ENCODE assay signal across 10 cellular contexts in genomic region chr13:97295279-97296182, GRCh38.
DNase-seq lines count a peak whose midpoint lies in the region; ATAC-seq and TF ChIP-seq lines count a peak whose summit lies in the region.
"Had no signal": no experiment of that assay in that cellular context is flagged by ENCODE, and none has a peak within 500 bp of the region (broad histone marks: within the 10 kb centered on the region; RNA-seq: fewer than 3 reads in every experiment).

No MANE protein-coding gene starts in this region.

- H3K4me3 Mint-ChIP-seq in brain: peak overlapping the region in 2 of 5 experiments; percentile 6 to 56
- H3K4me3 Mint-ChIP-seq in activated naive CD4-positive, alpha-beta T cell treated with anti-CD3 and anti-CD28 coated beads for 36 hours: no peak overlapping the region

- peaks cover 15% of the 10 kb centered on the region for H3K36me3 Mint-ChIP-seq in brain
- H3K36me3 Mint-ChIP-seq in activated naive CD4-positive, alpha-beta T cell treated with anti-CD3 and anti-CD28 coated beads for 36 hours (ENCODE audit: low read depth): peaks cover 5% of the 10 kb centered on the region

- H3K27me3 ChIP-seq in hepatocyte (no peaks in the 10 kb centered on the region), suprapubic skin (no peaks in the 10 kb centered on the region)

- H3K36me3 ChIP-seq in hepatocyte (replicated peaks; ENCODE audit: insufficient read depth, low read depth) (no peaks in the 10 kb centered on the region), suprapubic skin (no peaks in the 10 kb centered on the region)

- H3K27me3 Mint-ChIP-seq in brain: no peaks in the 10 kb centered on the region
- no peaks in the 10 kb centered on the region for H3K27me3 Mint-ChIP-seq in activated naive CD4-positive, alpha-beta T cell treated with anti-CD3 and anti-CD28 coated beads for 36 hours (ENCODE audit: low read depth)
- H3K27me3 Mint-ChIP-seq: progenitor cell of endocrine pancreas had no signal

- H3K4me1 ChIP-seq in hepatocyte (ENCODE audit: insufficient read depth) (peaks cover 18% of the 10 kb centered on the region), suprapubic skin (peaks cover 34% of the 10 kb centered on the region)

- TF ChIP-seq POLR2A in suprapubic skin (IDR thresholded peaks at IDR 0.05): no peak

- no peak overlapping the region for H3K4me2 ChIP-seq in hepatocyte

- TF ChIP-seq EP300 in suprapubic skin (IDR thresholded peaks at IDR 0.05): no peak

- peak; percentile 32 for DNase-seq in NCI-H82 (lab: John Stamatoyannopoulos, UW)
- no peak for DNase-seq in NCI-H82 treated with DMSO at 0.1 percent for 48 hours (lab: John Stamatoyannopoulos, UW; ENCODE audit: unreplicated experiment)
- DNase-seq in hepatocyte (ENCODE audit: low spot score): no peak
- no peak for DNase-seq in suprapubic skin (ENCODE audit: low spot score in 2 of 2)
- DNase-seq in NAMALWA (ENCODE audit: low spot score): no peak
- DNase-seq in activated naive CD4-positive, alpha-beta T cell treated with anti-CD3 and anti-CD28 coated beads for 36 hours: no peak
- DNase-seq: activated CD4-positive, alpha-beta T cell treated with anti-CD3 and anti-CD28 coated beads for 48 hours had no signal

- no peak overlapping the region for H3K4me3 ChIP-seq in hepatocyte
- no peak overlapping the region for H3K4me3 ChIP-seq in suprapubic skin

- CTCF ChIA-PET in activated naive CD4-positive, alpha-beta T cell treated with anti-CD3 and anti-CD28 coated beads for 36 hours (lab: Charles Lee): interaction anchor here (0.7 to 3.2 kb wide), 2 partner anchors 73 to 185 kb away, joined by 3 to 10 read pairs; partner anchors contain the start of gene MBNL2

- peak overlapping the region in 3 of 5 experiments; percentile 70 to 79 (median 72) for H3K27ac Mint-ChIP-seq in brain
- H3K27ac Mint-ChIP-seq in activated naive CD4-positive, alpha-beta T cell treated with anti-CD3 and anti-CD28 coated beads for 36 hours: no peak overlapping the region

- WGBS in hepatocyte (ENCODE audit: low lambda C conversion rate, missing lambda C conversion rate): 67% methylated on average over 5 of the region's 5 CpGs
- 27% methylated on average over 5 of the region's 5 CpGs for WGBS in suprapubic skin

- peaks cover 49% of the 10 kb centered on the region for H3K4me1 Mint-ChIP-seq in brain
- peaks cover 31% of the 10 kb centered on the region for H3K4me1 Mint-ChIP-seq in activated naive CD4-positive, alpha-beta T cell treated with anti-CD3 and anti-CD28 coated beads for 36 hours (ENCODE audit: low read depth)

- H3K9me3 ChIP-seq in hepatocyte (ENCODE audit: low read depth) (no peaks in the 10 kb centered on the region), suprapubic skin (no peaks in the 10 kb centered on the region)

- TF ChIP-seq CTCF in brain (conservative IDR thresholded peaks at IDR 0.05): no peak
- TF ChIP-seq CTCF in hepatocyte (IDR thresholded peaks at IDR 0.05; ENCODE audit: poor library complexity): no peak
- no peak for TF ChIP-seq CTCF in suprapubic skin (IDR thresholded peaks at IDR 0.05)

- H3K27ac ChIP-seq in hepatocyte (peak overlapping the region; percentile 45), suprapubic skin (peak overlapping the region; percentile 26)

- H3K79me2 ChIP-seq in hepatocyte: peaks cover 90% of the 10 kb centered on the region

- no peak for ATAC-seq in HG02938 (IDR thresholded peaks at IDR 0.05; ENCODE audit: unreplicated experiment)

- H3K9me2 ChIP-seq in hepatocyte (replicated peaks; ENCODE audit: insufficient read depth): no peaks in the 10 kb centered on the region

- no peak overlapping the region for H2AFZ ChIP-seq in hepatocyte

- H4K20me1 ChIP-seq in hepatocyte (ENCODE audit: insufficient read depth, poor library complexity, severe bottlenecking): peaks cover 22% of the 10 kb centered on the region

- intact Hi-C loops in activated naive CD4-positive, alpha-beta T cell treated with anti-CD3 and anti-CD28 coated beads for 36 hours (cut with micrococcal nuclease): no loop called here

- H3K9me3 Mint-ChIP-seq in brain: peaks cover 0 to 7% (median 4%) of the 10 kb centered on the region in 5 experiments
- H3K9me3 Mint-ChIP-seq in activated naive CD4-positive, alpha-beta T cell treated with anti-CD3 and anti-CD28 coated beads for 36 hours: no peaks in the 10 kb centered on the region
